Comparison of ENCODE assay signal across 12 cellular contexts in genomic region chr7:108384721-108385483, GRCh38.
DNase-seq lines count a peak whose midpoint lies in the region; ATAC-seq, FAIRE-seq and TF ChIP-seq lines count a peak whose summit lies in the region.
"Had no signal": no experiment of that assay in that cellular context is flagged by ENCODE, and none has a peak within 500 bp of the region (broad histone marks: within the 10 kb centered on the region; RNA-seq: fewer than 3 reads in every experiment).

No MANE protein-coding gene starts in this region.

- no peak overlapping the region for H3K4me3 ChIP-seq in HEK293 (ENCODE audit: low read depth, low read length)
- H3K4me3 ChIP-seq in NB4 (ENCODE audit: low read depth, low read length), result no peak overlapping the region
- H3K4me3 ChIP-seq in kidney (ENCODE audit: low read length in 2 of 2), result no peak overlapping the region
- H3K4me3 ChIP-seq: left lung had no signal

- no peak overlapping the region for H3K27ac ChIP-seq in HEK293 (ENCODE audit: extremely low read depth, low read depth, low read length)
- H3K27ac ChIP-seq in kidney (ENCODE audit: low read depth in 2 of 2, low read length in 2 of 2), result no peak overlapping the region
- H3K27ac ChIP-seq: left lung had no signal

- H3K36me3 ChIP-seq in HEK293 (ENCODE audit: control insufficient read depth in 2 of 2, insufficient read depth in 1 of 2, low read length in 2 of 2) (no peaks in the 10 kb centered on the region), kidney (ENCODE audit: control insufficient read depth in 1 of 2, insufficient read depth in 2 of 2, low read length in 2 of 2) (no peaks in the 10 kb centered on the region)
- H3K36me3 ChIP-seq: left lung had no signal

- ATAC-seq in HG03045 (IDR thresholded peaks at IDR 0.05; ENCODE audit: unreplicated experiment), result no peak
- ATAC-seq: left lung, Panc1 had no signal

- H3K9ac ChIP-seq in kidney (ENCODE audit: low read length in 2 of 2), result no peak overlapping the region

- H3K9me3 ChIP-seq in HEK293 (ENCODE audit: control insufficient read depth, insufficient read depth, low read depth, low read length), result no peaks in the 10 kb centered on the region
- H3K9me3 ChIP-seq in kidney (ENCODE audit: control insufficient read depth in 1 of 2, low read length in 2 of 2), result no peaks in the 10 kb centered on the region
- H3K9me3 ChIP-seq: left lung had no signal

- DNase-seq in GM13976 (ENCODE audit: low spot score) (peak; percentile 20), NB4 (ENCODE audit: low read depth) (peak; percentile 7), kidney (no peak), NCI-H345 treated with DMSO at 0.1 percent for 48 hours (lab: John Stamatoyannopoulos, UW; ENCODE audit: unreplicated experiment) (no peak), superior temporal gyrus (ENCODE audit: extremely low spot score) (no peak), NCI-H524 (lab: John Stamatoyannopoulos, UW) (no peak)
- DNase-seq: dermis blood vessel endothelial cell, left lung had no signal

- in situ Hi-C loops in GM13976 (cut with MboI; ENCODE audit: low sequenced_read_pairs, unreplicated experiment), result no loop called here

- CTCF ChIA-PET in HEK293 (lab: Yijun Ruan, JAX), result interaction anchor here (0.6 to 1.6 kb wide), 9 partner anchors 10 to 297 kb away, joined by 3 to 7 read pairs (median 4); no protein-coding TSS in a partner anchor

- no peak for TF ChIP-seq POLR2A in NB4 (IDR thresholded peaks at IDR 0.05; ENCODE audit: extremely low read depth, insufficient read length)

- H3K4me1 ChIP-seq in HEK293 (ENCODE audit: control insufficient read depth, insufficient read depth, low read length) (peaks cover 14% of the 10 kb centered on the region), kidney (ENCODE audit: control insufficient read depth in 1 of 2, insufficient read depth in 1 of 2, low read depth in 1 of 2, low read length in 2 of 2) (no peaks in the 10 kb centered on the region)
- H3K4me1 ChIP-seq: left lung had no signal

- POLR2A ChIA-PET in HEK293 (lab: Yijun Ruan, JAX), result no interaction called here

- intact Hi-C loops in kidney (cut with DNase I), result no loop called here

- FAIRE-seq in kidney (lab: Jason Lieb, UNC), result no peak
- FAIRE-seq: HTR-8/SVneo had no signal

- peak; percentile 49 for TF ChIP-seq CTCF in GM13976 (IDR thresholded peaks at IDR 0.05; ENCODE audit: borderline replicate concordance, control extremely low read depth, extremely low read depth, insufficient read depth, missing control alignments)
- TF ChIP-seq CTCF in HEK293 (tag by site-specific recombination; IDR thresholded peaks at IDR 0.05), result no peak
- TF ChIP-seq CTCF in NB4 (IDR thresholded peaks at IDR 0.05; ENCODE audit: low read depth, low read length), result peak; percentile 34
- TF ChIP-seq CTCF in kidney (IDR thresholded peaks at IDR 0.05; ENCODE audit: borderline replicate concordance, extremely low read depth, insufficient read depth), result peak; percentile 10

TF ChIP-seq in HEK293, 187 proteins besides CTCF, POLR2A, EP300 and RAD21:
- TF ChIP-seq ZNF133 (tag by site-specific recombination; IDR thresholded peaks at IDR 0.05), result no peak
- peak; percentile 20 for TF ChIP-seq ZNF654 (tag by site-specific recombination; IDR thresholded peaks at IDR 0.05; ENCODE audit: low read depth)
TF ChIP-seq in HEK293: peak in this region for 1.

Comparison
In these comparisons a context has a peak if more than half of its experiments do, and no peak if none do; other contexts are left out.
1. DNase-seq: peak in GM13976 (single experiment) and NB4 (single experiment); none in kidney (single experiment), NCI-H345 treated with DMSO at 0.1 percent for 48 hours (single experiment), superior temporal gyrus (single experiment) and NCI-H524 (0 of 2).